15 cellular contexts compared by ENCODE assay signal in genomic region chr5:168656633-168657032, GRCh38.
DNase-seq lines count a peak whose midpoint lies in the region; ATAC-seq, FAIRE-seq and TF ChIP-seq lines count a peak whose summit lies in the region.
"Had no signal": no experiment of that assay in that cellular context is flagged by ENCODE, and none has a peak within 500 bp of the region (broad histone marks: within the 10 kb centered on the region; RNA-seq: fewer than 3 reads in every experiment).

No MANE protein-coding gene starts in this region.

- no peak overlapping the region for H3K4me3 Mint-ChIP-seq in astrocyte (ENCODE audit: unreplicated experiment)
- H3K4me3 Mint-ChIP-seq: activated B cell treated with CpG ODN at 0.5 μM for 24 hours had no signal

- H3K4me1 ChIP-seq in astrocyte (ENCODE audit: insufficient read depth, low read length): peaks cover 5% of the 10 kb centered on the region
- H3K4me1 ChIP-seq in gastroesophageal sphincter: peaks cover 0 to 24% (median 3%) of the 10 kb centered on the region in 3 donors

- TF ChIP-seq EP300 in gastroesophageal sphincter (IDR thresholded peaks at IDR 0.05): no peak

- H3K27me3 Mint-ChIP-seq in astrocyte (ENCODE audit: low read depth, unreplicated experiment): peaks cover 2% of the 10 kb centered on the region
- H3K27me3 Mint-ChIP-seq: activated B cell treated with CpG ODN at 0.5 μM for 24 hours had no signal

- 37 to 67% methylated on average over 2 to 3 of the region's 3 CpGs for WGBS in gastroesophageal sphincter (ENCODE audit: low coverage in 1 of 2), 2 donors

- H3K9me3 ChIP-seq in astrocyte (ENCODE audit: insufficient read depth, low read depth, low read length) (no peaks in the 10 kb centered on the region), gastroesophageal sphincter (no peaks in the 10 kb centered on the region)
- H3K9me3 ChIP-seq: A549 had no signal

- H3K4me1 Mint-ChIP-seq in astrocyte (ENCODE audit: low read depth, unreplicated experiment): peaks cover 4% of the 10 kb centered on the region
- H3K4me1 Mint-ChIP-seq: activated B cell treated with CpG ODN at 0.5 μM for 24 hours had no signal

- H3K9ac ChIP-seq in astrocyte (ENCODE audit: low read length): no peak overlapping the region

- H3K4me3 ChIP-seq in astrocyte (ENCODE audit: insufficient read depth, low read depth, low read length) (no peak overlapping the region), gastroesophageal sphincter (no peak overlapping the region)
- H3K4me3 ChIP-seq: A549 had no signal

- no peaks in the 10 kb centered on the region for H3K36me3 ChIP-seq in astrocyte (ENCODE audit: insufficient read depth, low read length)
- H3K36me3 ChIP-seq in gastroesophageal sphincter: peaks cover 0 to 9% of the 10 kb centered on the region in 2 donors

- H3K4me2 ChIP-seq in astrocyte (ENCODE audit: low read length): no peak overlapping the region
- H3K4me2 ChIP-seq: A549 had no signal

- H2AFZ ChIP-seq in astrocyte (ENCODE audit: low read depth, low read length): no peak overlapping the region

- no peaks in the 10 kb centered on the region for H3K27me3 ChIP-seq in astrocyte (ENCODE audit: insufficient read depth, low read length)
- no peaks in the 10 kb centered on the region for H3K27me3 ChIP-seq in gastroesophageal sphincter

- no peak overlapping the region for H3K27ac Mint-ChIP-seq in astrocyte (ENCODE audit: unreplicated experiment)
- H3K27ac Mint-ChIP-seq: activated B cell treated with CpG ODN at 0.5 μM for 24 hours had no signal

- TF ChIP-seq POLR2A in gastroesophageal sphincter (IDR thresholded peaks at IDR 0.05): no peak

- TF ChIP-seq CTCF in astrocyte (IDR thresholded peaks at IDR 0.05; ENCODE audit: insufficient read depth, low read depth, low read length) (no peak), gastroesophageal sphincter (IDR thresholded peaks at IDR 0.05) (no peak)

- no peaks in the 10 kb centered on the region for H3K36me3 Mint-ChIP-seq in astrocyte (ENCODE audit: low read depth, unreplicated experiment)

- no peaks in the 10 kb centered on the region for H3K9me3 Mint-ChIP-seq in astrocyte (ENCODE audit: unreplicated experiment)
- H3K9me3 Mint-ChIP-seq: activated B cell treated with CpG ODN at 0.5 μM for 24 hours had no signal

- H4K20me1 ChIP-seq in astrocyte (ENCODE audit: insufficient read depth, low read length): no peaks in the 10 kb centered on the region

- peak; percentile 29 for DNase-seq in NCI-H2196 (lab: John Stamatoyannopoulos, UW; ENCODE audit: unreplicated experiment)
- no peak for DNase-seq in NCI-H2196 treated with DMSO at 0.1 percent for 48 hours (lab: John Stamatoyannopoulos, UW; ENCODE audit: unreplicated experiment)
- DNase-seq in astrocyte (ENCODE audit: low read depth): peak; percentile 33
- DNase-seq in stromal cell of bone marrow (ENCODE audit: low read depth): peak; percentile 72
- no peak for DNase-seq in SIG-M5 treated with dmso at 0.1 percent for 504 hours (lab: John Stamatoyannopoulos, UW; ENCODE audit: unreplicated experiment)
- no peak for DNase-seq in NCI-H446 (lab: John Stamatoyannopoulos, UW)
- no peak for DNase-seq in middle frontal gyrus (ENCODE audit: extremely low spot score, low spot score)
- DNase-seq: activated B cell treated with CpG ODN at 0.5 μM for 24 hours; kidney glomerular epithelial cell; NCI-H1930; occipital lobe; SHP77; stimulated activated naive CD8-positive, alpha-beta T cell treated with anti-CD3 and anti-CD28 coated beads, Interleukin-15, Interleukin-2, amounts not matched to agents 100 U/mL and 50 U/mL, for 24 hours had no signal

- no peaks in the 10 kb centered on the region for H3K79me2 ChIP-seq in astrocyte (ENCODE audit: insufficient read depth, low read length)

- peak; percentile 66 for ATAC-seq in gastroesophageal sphincter
- ATAC-seq: A549; stimulated activated naive CD8-positive, alpha-beta T cell treated with anti-CD3 and anti-CD28 coated beads, Interleukin-15, Interleukin-2, amounts not matched to agents 100 U/mL and 50 U/mL, for 24 hours had no signal

- H3K27ac ChIP-seq in astrocyte (ENCODE audit: low read depth, low read length) (no peak overlapping the region), gastroesophageal sphincter (no peak overlapping the region)
- H3K27ac ChIP-seq: A549 had no signal

- no peak for FAIRE-seq in astrocyte (lab: Jason Lieb, UNC)
- FAIRE-seq: A549 had no signal

Comparison
In these comparisons a context has a peak if more than half of its experiments do, and no peak if none do; other contexts are left out.
1. DNase-seq: peak in NCI-H2196 (single experiment), astrocyte (single experiment) and stromal cell of bone marrow (single experiment); none in NCI-H2196 treated with DMSO at 0.1 percent for 48 hours (single experiment), SIG-M5 treated with dmso at 0.1 percent for 504 hours (single experiment), NCI-H446 (0 of 2) and middle frontal gyrus (single experiment).